1 cellular context compared by ENCODE assay signal in the genomic region with DNA sequence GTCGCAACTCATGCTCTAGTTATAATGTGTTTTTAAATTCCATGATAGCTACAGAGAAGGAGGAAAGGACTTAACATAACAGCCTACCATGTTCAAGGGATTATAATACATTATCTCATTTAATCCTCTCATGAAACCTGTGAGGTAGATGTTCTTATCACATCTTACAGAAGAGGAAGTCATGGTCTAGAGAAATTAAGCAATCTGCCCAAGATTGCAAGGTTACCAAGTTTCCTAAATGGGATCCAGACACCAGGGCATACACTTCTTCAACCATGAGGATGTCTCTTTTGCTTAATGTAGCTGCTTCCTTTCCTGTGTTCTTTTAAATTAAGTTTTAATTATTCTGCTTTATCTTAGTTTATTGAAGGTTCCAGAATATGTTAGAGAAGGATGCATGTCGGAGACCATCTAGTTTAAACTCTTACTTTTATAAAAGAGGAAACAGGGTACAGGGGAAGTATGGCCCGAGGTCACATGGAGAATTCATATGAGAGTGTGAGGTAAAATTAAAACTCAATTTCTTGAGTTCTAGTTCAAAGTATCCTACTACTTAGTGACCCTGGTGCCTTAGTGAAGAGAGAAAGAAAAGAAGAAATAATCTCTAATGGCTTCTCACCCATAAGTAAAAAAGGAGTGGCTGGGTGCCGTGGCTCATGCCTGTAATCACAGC.
TF ChIP-seq lines count a peak whose summit lies in the region.

No MANE protein-coding gene starts in this region.

TF ChIP-seq in GM12878, 131 proteins besides CTCF, POLR2A, EP300 and RAD21:
- TF ChIP-seq, protein P1, sequence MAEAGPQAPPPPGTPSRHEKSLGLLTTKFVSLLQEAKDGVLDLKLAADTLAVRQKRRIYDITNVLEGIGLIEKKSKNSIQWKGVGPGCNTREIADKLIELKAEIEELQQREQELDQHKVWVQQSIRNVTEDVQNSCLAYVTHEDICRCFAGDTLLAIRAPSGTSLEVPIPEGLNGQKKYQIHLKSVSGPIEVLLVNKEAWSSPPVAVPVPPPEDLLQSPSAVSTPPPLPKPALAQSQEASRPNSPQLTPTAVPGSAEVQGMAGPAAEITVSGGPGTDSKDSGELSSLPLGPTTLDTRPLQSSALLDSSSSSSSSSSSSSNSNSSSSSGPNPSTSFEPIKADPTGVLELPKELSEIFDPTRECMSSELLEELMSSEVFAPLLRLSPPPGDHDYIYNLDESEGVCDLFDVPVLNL (IDR thresholded peaks at IDR 0.05; ENCODE audit: low read depth, low read length): no peak
- TF ChIP-seq ETV6 (conservative IDR thresholded peaks at IDR 0.05 in 1 of 2, IDR thresholded peaks at IDR 0.05 in 1 of 2; ENCODE audit: borderline replicate concordance in 1 of 2, low read depth in 1 of 2): no peak
- TF ChIP-seq EED (IDR thresholded peaks at IDR 0.05; ENCODE audit: low read depth): no peak
